Comparison of ENCODE assay signal across 21 cellular contexts in the genomic region with DNA sequence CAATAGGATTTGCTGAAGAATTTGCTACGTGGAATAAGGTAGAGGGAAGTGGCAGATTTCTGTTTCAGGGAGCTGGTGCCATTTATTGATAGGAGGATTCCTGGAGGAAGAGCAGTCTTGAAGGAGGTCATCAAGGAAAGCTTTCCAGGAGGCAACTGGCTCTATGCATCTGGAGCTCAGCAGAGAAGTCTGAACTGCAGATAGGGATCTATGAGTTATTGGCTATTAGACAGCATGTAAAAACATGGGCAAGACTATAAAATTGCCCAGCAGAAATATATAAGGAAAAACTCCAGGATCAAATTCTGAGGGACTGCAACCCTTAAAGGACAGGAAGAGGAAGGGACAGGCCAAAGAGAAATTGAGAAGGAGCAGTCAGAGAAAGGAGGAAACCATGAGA.
"Had no signal": no experiment of that assay in that cellular context is flagged by ENCODE, and none has a peak within 500 bp of the region (broad histone marks: within the 10 kb centered on the region; RNA-seq: fewer than 3 reads in every experiment).

No MANE protein-coding gene starts in this region.

- H3K4me1 Mint-ChIP-seq: nephron progenitor cell had no signal

- H3K4me1 ChIP-seq: prostate gland, right atrium auricular region, upper lobe of left lung had no signal

- H3K4me3 ChIP-seq: dorsolateral prefrontal cortex, prostate gland, right atrium auricular region, thoracic aorta, upper lobe of left lung had no signal

- H3K27me3 ChIP-seq: brain microvascular endothelial cell, dorsolateral prefrontal cortex, right atrium auricular region, upper lobe of left lung had no signal

- ATAC-seq: activated CD8-positive, alpha-beta T cell treated with anti-CD3 and anti-CD28 coated beads for 36 hours; activated T-helper 17 cell treated with anti-CD3 and anti-CD28 coated beads, Interleukin-2, amount 50 U/mL, for 72 hours; left cardiac atrium had no signal

- H3K4me3 Mint-ChIP-seq: activated B cell treated with CpG ODN at 0.5 μM for 24 hours; activated CD8-positive, alpha-beta T cell treated with anti-CD3 and anti-CD28 coated beads for 36 hours; activated T-helper 17 cell treated with anti-CD3 and anti-CD28 coated beads, Interleukin-2, amount 50 U/mL, for 72 hours; nephron progenitor cell; T-helper 2 cell treated with Interferon-gamma antibody and Interleukin-4, amounts not matched to agents 5 μg/mL and 100 μg/mL, for 36 hours had no signal

- H3K27me3 Mint-ChIP-seq: activated B cell treated with CpG ODN at 0.5 μM for 24 hours; activated CD8-positive, alpha-beta T cell treated with anti-CD3 and anti-CD28 coated beads for 36 hours; activated T-helper 17 cell treated with anti-CD3 and anti-CD28 coated beads, Interleukin-2, amount 50 U/mL, for 72 hours had no signal

- H3K9me3 ChIP-seq: prostate gland, right atrium auricular region, thoracic aorta, upper lobe of left lung had no signal

- DNase-seq: activated B cell treated with CpG ODN at 0.5 μM for 24 hours; activated CD4-positive, alpha-beta T cell treated with anti-CD3 and anti-CD28 coated beads for 48 hours; activated CD8-positive, alpha-beta T cell treated with anti-CD3 and anti-CD28 coated beads for 36 hours; activated naive CD4-positive, alpha-beta T cell; activated T-cell treated with anti-CD3 and anti-CD28 coated beads, Interleukin-2, amount 50 U/mL, for 1 hour; aorta; brain microvascular endothelial cell; central memory CD4-positive, alpha-beta T cell; dorsolateral prefrontal cortex; foreskin fibroblast; left cardiac atrium; nephron progenitor cell; occipital lobe; upper lobe of left lung had no signal

- FAIRE-seq: islet of Langerhans, TTC549 had no signal

- H3K36me3 ChIP-seq: brain microvascular endothelial cell, prostate gland, right atrium auricular region, thoracic aorta, upper lobe of left lung had no signal

- H3K27ac Mint-ChIP-seq: activated B cell treated with CpG ODN at 0.5 μM for 24 hours; activated CD8-positive, alpha-beta T cell treated with anti-CD3 and anti-CD28 coated beads for 36 hours; activated T-helper 17 cell treated with anti-CD3 and anti-CD28 coated beads, Interleukin-2, amount 50 U/mL, for 72 hours; T-helper 2 cell treated with Interferon-gamma antibody and Interleukin-4, amounts not matched to agents 5 μg/mL and 100 μg/mL, for 36 hours had no signal

- H3K27ac ChIP-seq: brain microvascular endothelial cell, dorsolateral prefrontal cortex, prostate gland, right atrium auricular region, thoracic aorta, upper lobe of left lung had no signal
